Comparison of ENCODE assay signal across 8 cellular contexts in genomic region chr9:75086443-75087278, GRCh38. TPM values are rescaled to one million over a fixed set of nuclear protein-coding genes. Genes with fewer than 3 reads are reported as not detected.
DNase-seq lines count a peak whose midpoint lies in the region; ATAC-seq lines count a peak whose summit lies in the region.

No MANE protein-coding gene starts in this region.

- H3K27ac ChIP-seq in HUES48 (ENCODE audit: low read depth, low read length): no peak overlapping the region
- no peak overlapping the region for H3K27ac ChIP-seq in iPS DF 6.9 (ENCODE audit: low read length)

- intact Hi-C loops in posterior vena cava (cut with DNase I): loop anchor here in 1 of 2 donors (10.0 kb wide), 1 partner anchor 312 kb away; no protein-coding TSS in a partner anchor

- WGBS in iPS DF 6.9 (ENCODE audit: insufficient coverage, insufficient read length): no CpG with 5 or more reads among the region's 16 CpGs

- H3K36me3 ChIP-seq in HUES48 (ENCODE audit: control insufficient read depth, insufficient read depth, low read length) (0 out of 2 replicates have a peak, but pooled peaks cover 4% of the 10 kb centered on the region), iPS DF 6.9 (ENCODE audit: control insufficient read depth, insufficient read depth, low read length) (no peaks in the 10 kb centered on the region)

- peak overlapping the region; percentile 74 for H3K4me3 ChIP-seq in HUES48 (ENCODE audit: low read depth, low read length)
- H3K4me3 ChIP-seq in iPS DF 6.9 (ENCODE audit: low read length): peak overlapping the region; percentile 71; the same call in 1 of the 2 replicates

- H3K4me1 ChIP-seq in HUES48 (ENCODE audit: control insufficient read depth, insufficient read depth, low read length) (peaks cover 33% of the 10 kb centered on the region), iPS DF 6.9 (ENCODE audit: control insufficient read depth, insufficient read depth, low read length) (peaks cover 2% of the 10 kb centered on the region; the same call in 1 of the 2 replicates)

- H3K27me3 ChIP-seq in HUES48 (ENCODE audit: control insufficient read depth, insufficient read depth, low read length) (no peaks in the 10 kb centered on the region; the same call in 1 of the 2 replicates), iPS DF 6.9 (ENCODE audit: control insufficient read depth, insufficient read depth, low read length) (no peaks in the 10 kb centered on the region)

- peak; percentile 40 to 43 for DNase-seq in activated T-cell treated with anti-CD3 and anti-CD28 coated beads, Interleukin-2, amount 50 U/mL, for 48 hours
- DNase-seq in iPS DF 6.9 (ENCODE audit: low read depth, low spot score) (no peak), posterior vena cava (ENCODE audit: low spot score) (no peak), CD1c-positive myeloid dendritic cell (ENCODE audit: extremely low spot score) (no peak)
- peak; percentile 45 for DNase-seq in stimulated activated CD8-positive, alpha-beta memory T cell treated with anti-CD3 and anti-CD28 coated beads, Interleukin-4, amount 100 ng/mL, for 48 hours

- ATAC-seq in HG03196 (IDR thresholded peaks at IDR 0.05; ENCODE audit: unreplicated experiment): no peak
- no peak for ATAC-seq in GM21737 (IDR thresholded peaks at IDR 0.05; ENCODE audit: unreplicated experiment)

- peak overlapping the region; percentile 67 for H3K9ac ChIP-seq in HUES48 (ENCODE audit: low read depth, low read length)

- H3K9me3 ChIP-seq in HUES48 (ENCODE audit: control insufficient read depth, insufficient read depth, low read length) (no peaks in the 10 kb centered on the region), iPS DF 6.9 (ENCODE audit: control insufficient read depth, insufficient read depth, low read length) (no peaks in the 10 kb centered on the region)

RNA-seq across cellular contexts. Expression of gene NMRK1, which starts 1.3 kb away (rescaled TPM):
- 10 to 100 TPM; 22.0 to 23.0 TPM for total RNA-seq in posterior vena cava

RNA-seq across cellular contexts. Expression of gene OSTF1, which starts 1.7 kb away (rescaled TPM):
- 10 to 100 TPM; 36.5 to 40.2 TPM for total RNA-seq in posterior vena cava

RNA-seq across cellular contexts. Expression of gene CARNMT1, which starts 58.6 kb away (rescaled TPM):
- 10 to 100 TPM; 11.2 to 12.3 TPM for total RNA-seq in posterior vena cava

Comparison
In these comparisons a context has a peak if more than half of its experiments do, and no peak if none do; other contexts are left out.
1. DNase-seq: peak in activated T-cell treated with anti-CD3 and anti-CD28 coated beads, Interleukin-2, amount 50 U/mL, for 48 hours (2 of 2) and stimulated activated CD8-positive, alpha-beta memory T cell treated with anti-CD3 and anti-CD28 coated beads, Interleukin-4, amount 100 ng/mL, for 48 hours (single experiment); none in iPS DF 6.9 (single experiment), posterior vena cava (single experiment) and CD1c-positive myeloid dendritic cell (single experiment).